Comparison of ENCODE assay signal across 18 cellular contexts in genomic region chr18:11548940-11549551, GRCh38.
DNase-seq lines count a peak whose midpoint lies in the region; ATAC-seq and TF ChIP-seq lines count a peak whose summit lies in the region.
"Had no signal": no experiment of that assay in that cellular context is flagged by ENCODE, and none has a peak within 500 bp of the region (broad histone marks: within the 10 kb centered on the region; RNA-seq: fewer than 3 reads in every experiment).

No MANE protein-coding gene starts in this region.

- H3K4me3 ChIP-seq in esophagus muscularis mucosa, result no peak overlapping the region
- H3K4me3 ChIP-seq in aorta (ENCODE audit: low read length in 2 of 2), result no peak overlapping the region
- H3K4me3 ChIP-seq: A549, BLaER1, GM23248 had no signal

- H3K27me3 Mint-ChIP-seq in HFFc6 (ENCODE audit: insufficient read depth) (peaks cover 16% of the 10 kb centered on the region), progenitor cell of endocrine pancreas (peaks cover 17% of the 10 kb centered on the region)

- H3K27me3 ChIP-seq in esophagus muscularis mucosa (no peaks in the 10 kb centered on the region), aorta (ENCODE audit: control insufficient read depth in 1 of 2, insufficient read depth in 2 of 2, low read length in 1 of 2) (no peaks in the 10 kb centered on the region)
- H3K27me3 ChIP-seq: BLaER1 had no signal

- no peak overlapping the region for H3K27ac Mint-ChIP-seq in HFFc6
- H3K27ac Mint-ChIP-seq in progenitor cell of endocrine pancreas, result no peak overlapping the region
- H3K27ac Mint-ChIP-seq: CD8-positive, alpha-beta memory T cell had no signal

- H3K4me3 Mint-ChIP-seq in HFFc6 (no peak overlapping the region), progenitor cell of endocrine pancreas (ENCODE audit: low read depth) (no peak overlapping the region)
- H3K4me3 Mint-ChIP-seq: CD8-positive, alpha-beta memory T cell had no signal

- no peak for TF ChIP-seq POLR2A in esophagus muscularis mucosa (IDR thresholded peaks at IDR 0.05; ENCODE audit: low read depth)
- TF ChIP-seq POLR2A in erythroblast (IDR thresholded peaks at IDR 0.05; ENCODE audit: low read length), result no peak

- TF ChIP-seq CTCF in HFFc6 (IDR thresholded peaks at IDR 0.05) (peak; percentile 46; the same call in 1 of the 2 replicates), esophagus muscularis mucosa (IDR thresholded peaks at IDR 0.05) (no peak), progenitor cell of endocrine pancreas (IDR thresholded peaks at IDR 0.05; ENCODE audit: unreplicated experiment) (peak; percentile 36)

- H3K9me3 Mint-ChIP-seq in HFFc6 (peaks cover 11% of the 10 kb centered on the region; the same call in 1 of the 2 replicates), progenitor cell of endocrine pancreas (ENCODE audit: low read depth) (peaks cover 15% of the 10 kb centered on the region)

- H3K9me3 ChIP-seq in esophagus muscularis mucosa, result peaks cover 0 to 11% (median 4%) of the 10 kb centered on the region in 4 donors
- H3K9me3 ChIP-seq in aorta (ENCODE audit: control insufficient read depth, low read length), result peaks cover 4% of the 10 kb centered on the region
- H3K9me3 ChIP-seq: A549 had no signal

- H3K27ac ChIP-seq in esophagus muscularis mucosa (replicated peaks in 1 of 4), result no peak overlapping the region
- H3K27ac ChIP-seq in aorta (ENCODE audit: low read depth in 1 of 2, low read length in 2 of 2), result no peak overlapping the region
- H3K27ac ChIP-seq: A549, BLaER1, GM23248 had no signal

- TF ChIP-seq EP300 in esophagus muscularis mucosa (IDR thresholded peaks at IDR 0.05), result no peak

- no peak for DNase-seq in HFFc6
- peak; percentile 82 for DNase-seq in esophagus muscularis mucosa (ENCODE audit: extremely low spot score)
- no peak for DNase-seq in progenitor cell of endocrine pancreas (ENCODE audit: low spot score, unreplicated experiment)
- no peak for DNase-seq in aorta
- DNase-seq in DMS114 treated with DMSO at 0.1 percent for 48 hours (lab: John Stamatoyannopoulos, UW; ENCODE audit: unreplicated experiment), result no peak
- DNase-seq in medulla oblongata (ENCODE audit: extremely low spot score), result no peak
- no peak for DNase-seq in erythroblast (lab: John Stamatoyannopoulos, UW)
- no peak for DNase-seq in NCI-H510A treated with DMSO at 0.1 percent for 48 hours (lab: John Stamatoyannopoulos, UW)
- DNase-seq: AML-193; Caco-2; CD8-positive, alpha-beta memory T cell; DMS53; GF-D8; GM23248; H7 had no signal

- H3K36me3 ChIP-seq in esophagus muscularis mucosa (no peaks in the 10 kb centered on the region), aorta (ENCODE audit: control insufficient read depth in 1 of 2, insufficient read depth in 2 of 2, low read length in 1 of 2) (no peaks in the 10 kb centered on the region)
- H3K36me3 ChIP-seq: BLaER1 had no signal

- H3K36me3 Mint-ChIP-seq in HFFc6 (ENCODE audit: low read depth) (no peaks in the 10 kb centered on the region), progenitor cell of endocrine pancreas (ENCODE audit: insufficient read depth) (peaks cover 2% of the 10 kb centered on the region)
- H3K36me3 Mint-ChIP-seq: CD8-positive, alpha-beta memory T cell had no signal

- no peaks in the 10 kb centered on the region for H3K4me1 ChIP-seq in esophagus muscularis mucosa
- no peaks in the 10 kb centered on the region for H3K4me1 ChIP-seq in aorta (ENCODE audit: control insufficient read depth in 1 of 2, insufficient read depth in 2 of 2, low read length in 2 of 2)
- H3K4me1 ChIP-seq: A549, Caco-2 had no signal

- H3K4me1 Mint-ChIP-seq in HFFc6 (ENCODE audit: low read depth), result no peaks in the 10 kb centered on the region
- no peaks in the 10 kb centered on the region for H3K4me1 Mint-ChIP-seq in progenitor cell of endocrine pancreas (ENCODE audit: low read depth)

- intact Hi-C loops in esophagus muscularis mucosa (cut with DNase I), result no loop called here
- intact Hi-C loops in aorta (cut with DNase I), result no loop called here

- WGBS in esophagus muscularis mucosa, result 59% methylated on average over 7 of the region's 7 CpGs
- WGBS in aorta, 2 donors, result 53% methylated on average over 7 of the region's 7 CpGs

- ATAC-seq in aorta (ENCODE audit: low FRiP score), result peak; percentile 34
- ATAC-seq: A549, HepG2 had no signal

Comparison
In these comparisons a context has a peak if more than half of its experiments do, and no peak if none do; other contexts are left out.
1. CTCF ChIP-seq: peak in HFFc6 (single experiment) and progenitor cell of endocrine pancreas (single experiment); none in esophagus muscularis mucosa (0 of 3).